Comparison of ENCODE assay signal across 22 cellular contexts in genomic region chr19:31402931-31403330, GRCh38.
"Had no signal": no experiment of that assay in that cellular context is flagged by ENCODE, and none has a peak within 500 bp of the region (broad histone marks: within the 10 kb centered on the region; RNA-seq: fewer than 3 reads in every experiment).

No MANE protein-coding gene starts in this region.

- H3K27ac ChIP-seq: colonic mucosa, esophagus squamous epithelium, hepatocyte, spleen, testis, tibial nerve, upper lobe of right lung, vagina had no signal

- H3K9me3 ChIP-seq: colonic mucosa, esophagus squamous epithelium, spleen, testis, tibial nerve, upper lobe of right lung, vagina had no signal

- H3K4me3 ChIP-seq: colonic mucosa, esophagus squamous epithelium, hepatocyte, lung, spleen, testis, tibial nerve, upper lobe of right lung, vagina had no signal

- H3K36me3 ChIP-seq: colonic mucosa, esophagus squamous epithelium, spleen, tibial nerve, upper lobe of right lung, vagina had no signal

- H3K4me2 ChIP-seq: hepatocyte had no signal

- H3K27me3 ChIP-seq: colonic mucosa, spleen, testis, tibial nerve, upper lobe of right lung, vagina had no signal

- DNase-seq: colonic mucosa; dermis blood vessel endothelial cell; esophagus squamous epithelium; foreskin melanocyte; head of caudate nucleus; kidney; left cardiac atrium; left ventricle myocardium superior; mesendoderm; naive B cell; spleen; stimulated activated CD4-positive, alpha-beta T cell treated with anti-CD3 and anti-CD28 coated beads, Interleukin-15, amount 100 ng/mL, for 24 hours; stimulated activated CD4-positive, alpha-beta T cell treated with anti-CD3 and anti-CD28 coated beads, Interleukin-1b, Interleukin-23, amount 100 ng/mL, for 48 hours; stimulated activated CD4-positive, alpha-beta T cell treated with anti-CD3 and anti-CD28 coated beads, Interleukin-4, amount 100 ng/mL, for 24 hours; testis; upper lobe of right lung had no signal

- H2AFZ ChIP-seq: hepatocyte had no signal

- H3K79me2 ChIP-seq: hepatocyte had no signal

- ATAC-seq: left cardiac atrium; left ventricle myocardium superior; sciatic nerve; stimulated activated memory B cell treated with anti-CD40 and anti-IgM and Interleukin-4, amounts not matched to agents 10 μg/mL and 1 μg/mL and 100 μg/mL, for 72 hours; upper lobe of right lung had no signal

- H3K4me1 ChIP-seq: colonic mucosa, esophagus squamous epithelium, spleen, testis, tibial nerve, upper lobe of right lung, vagina had no signal
